17 cellular contexts compared by ENCODE assay signal in the genomic region with DNA sequence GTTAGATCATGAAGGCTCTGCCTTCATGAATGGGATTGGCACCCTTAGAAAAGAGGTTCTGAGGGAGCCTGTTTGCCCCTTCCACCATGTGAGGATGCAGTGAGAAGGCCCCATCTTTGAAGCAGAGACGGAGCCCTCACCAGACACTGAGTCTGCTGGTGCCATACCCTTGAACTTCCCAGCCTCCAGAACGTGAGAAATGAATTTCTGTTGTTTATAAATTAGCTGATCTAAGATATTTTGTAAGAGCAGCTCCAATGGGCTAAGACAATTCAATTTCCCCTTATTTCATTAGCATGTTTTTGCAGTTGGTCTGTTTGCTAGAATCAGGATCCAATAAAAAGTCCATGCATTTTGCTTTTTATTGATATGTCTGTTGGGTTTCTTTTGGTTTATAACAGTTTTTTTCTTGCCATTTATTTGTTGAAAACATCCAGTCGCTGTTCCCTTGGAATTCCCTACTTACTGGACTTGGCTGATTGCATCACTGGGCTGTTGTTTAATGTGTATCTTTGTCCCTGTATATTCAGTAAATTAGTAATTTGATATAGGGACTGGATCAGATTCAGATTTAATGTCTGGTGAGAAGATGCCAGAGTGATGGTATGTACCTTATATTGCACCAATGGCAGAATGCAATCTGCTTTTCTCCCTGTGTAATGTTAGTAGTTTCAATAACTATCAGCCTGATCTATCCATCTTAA. TPM values are rescaled to one million over a fixed set of nuclear protein-coding genes. Genes with fewer than 3 reads are reported as not detected.
A peak's percentile ranks its signal among the peaks of the same experiment; 100 is the strongest.
DNase-seq lines count a peak whose midpoint lies in the region; ATAC-seq and TF ChIP-seq lines count a peak whose summit lies in the region.
"Had no signal": no experiment of that assay in that cellular context is flagged by ENCODE, and none has a peak within 500 bp of the region (broad histone marks: within the 10 kb centered on the region; RNA-seq: fewer than 3 reads in every experiment).

No MANE protein-coding gene starts in this region.

- H3K27ac Mint-ChIP-seq in WTC11: no peak overlapping the region
- H3K27ac Mint-ChIP-seq: B cell; CD14-positive monocyte; CD4-positive, alpha-beta T cell; CD8-positive, alpha-beta memory T cell had no signal

- POLR2A ChIA-PET in SK-N-SH (lab: Yijun Ruan, JAX) (no interaction called here), HEK293 (lab: Yijun Ruan, JAX) (no interaction called here), WTC11 (lab: Charles Lee) (no interaction called here)

- peaks cover 36% of the 10 kb centered on the region for H3K4me1 Mint-ChIP-seq in WTC11
- H3K4me1 Mint-ChIP-seq: B cell; CD14-positive monocyte; CD8-positive, alpha-beta memory T cell had no signal

- TF ChIP-seq CTCF in SK-N-SH (IDR thresholded peaks at IDR 0.05) (no peak), HEK293 (tag by site-specific recombination; IDR thresholded peaks at IDR 0.05) (no peak), WTC11 (IDR thresholded peaks at IDR 0.05) (no peak)

- peaks cover 6% of the 10 kb centered on the region for H3K36me3 Mint-ChIP-seq in WTC11
- H3K36me3 Mint-ChIP-seq: CD14-positive monocyte; CD8-positive, alpha-beta memory T cell had no signal

- H3K79me2 ChIP-seq in SK-N-SH (ENCODE audit: insufficient read depth): no peaks in the 10 kb centered on the region

- H3K4me3 Mint-ChIP-seq in WTC11: no peak overlapping the region
- H3K4me3 Mint-ChIP-seq: B cell; CD14-positive monocyte; CD4-positive, alpha-beta T cell; CD8-positive, alpha-beta memory T cell had no signal

- no peaks in the 10 kb centered on the region for H3K27me3 ChIP-seq in SK-N-SH (ENCODE audit: insufficient read depth)
- H3K27me3 ChIP-seq: BLaER1 had no signal

- CTCF ChIA-PET in SK-N-SH (lab: Yijun Ruan, JAX) (interaction anchor here (1.3 to 4.5 kb wide), 5 partner anchors 10 to 75 kb away, joined by 3 to 22 read pairs (median 4); no protein-coding TSS in a partner anchor), HEK293 (lab: Yijun Ruan, JAX) (interaction anchor here (0.6 to 0.8 kb wide), 4 partner anchors 25 to 545 kb away, joined by 3 to 4 read pairs (median 3); no protein-coding TSS in a partner anchor), WTC11 (lab: Charles Lee) (interaction anchor here (0.7 kb wide), 1 partner anchor 72 kb away, joined by 4 read pairs; no protein-coding TSS in a partner anchor)

- no peak overlapping the region for H3K4me2 ChIP-seq in SK-N-SH
- H3K4me2 ChIP-seq: BLaER1 had no signal

- no peaks in the 10 kb centered on the region for H3K9me3 ChIP-seq in SK-N-SH
- H3K9me3 ChIP-seq in HEK293 (ENCODE audit: control insufficient read depth, insufficient read depth, low read depth, low read length): no peaks in the 10 kb centered on the region
- H3K9me3 ChIP-seq: HAP-1 had no signal

- no peaks in the 10 kb centered on the region for H3K36me3 ChIP-seq in SK-N-SH (replicated peaks in 1 of 2; ENCODE audit: control insufficient read depth in 1 of 2, insufficient read depth in 2 of 2, low read length in 1 of 2)
- no peaks in the 10 kb centered on the region for H3K36me3 ChIP-seq in HEK293 (ENCODE audit: control insufficient read depth in 2 of 2, insufficient read depth in 1 of 2, low read length in 2 of 2)
- H3K36me3 ChIP-seq: BLaER1, HAP-1 had no signal

- no peaks in the 10 kb centered on the region for H3F3A ChIP-seq in SK-N-SH (replicated peaks; ENCODE audit: insufficient read depth)

- H3K9ac ChIP-seq in SK-N-SH: no peak overlapping the region
- H3K9ac ChIP-seq: BLaER1 had no signal

- 64% methylated on average over 3 of the region's 3 CpGs for WGBS in SK-N-SH (ENCODE audit: low lambda C conversion rate)

- H3K9me3 Mint-ChIP-seq in WTC11: peaks cover 2% of the 10 kb centered on the region; the same call in 1 of the 2 replicates
- H3K9me3 Mint-ChIP-seq: CD4-positive, alpha-beta T cell; CD8-positive, alpha-beta memory T cell had no signal

- ATAC-seq in SK-N-SH treated with all-trans-retinoic acid at 6 μM for 48 hours (no peak), WTC11 (no peak)

- DNase-seq in SK-N-SH (peak; percentile 45), WTC11 (ENCODE audit: low spot score) (no peak), GDM1 (lab: John Stamatoyannopoulos, UW) (no peak), A172 (ENCODE audit: low spot score) (no peak)
- DNase-seq: CD4-positive, alpha-beta T cell; CD8-positive, alpha-beta memory T cell; DMS 273 treated with DMSO at 0.1 percent for 48 hours; DMS53; DMS79 treated with DMSO at 0.1 percent for 48 hours; GOT3 had no signal

- H3K27ac ChIP-seq in SK-N-SH (ENCODE audit: low read depth in 2 of 2, low read length in 1 of 2) (no peak overlapping the region), HEK293 (ENCODE audit: extremely low read depth, low read depth, low read length) (no peak overlapping the region)
- H3K27ac ChIP-seq: 22Rv1, BLaER1 had no signal

- no peaks in the 10 kb centered on the region for H3K9me2 ChIP-seq in SK-N-SH

- no peaks in the 10 kb centered on the region for H4K20me1 ChIP-seq in SK-N-SH (ENCODE audit: insufficient read depth)
- H4K20me1 ChIP-seq: BLaER1 had no signal

- peaks cover 0 to 13% of the 10 kb centered on the region in 2 experiments; a peak in 2 of 4 replicates for H3K4me1 ChIP-seq in SK-N-SH (ENCODE audit: control insufficient read depth in 1 of 2, insufficient read depth in 2 of 2, low read depth in 1 of 2, low read length in 1 of 2)
- no peaks in the 10 kb centered on the region; the same call in 1 of the 2 replicates for H3K4me1 ChIP-seq in HEK293 (ENCODE audit: control insufficient read depth, insufficient read depth, low read length)
- H3K4me1 ChIP-seq: BLaER1, HAP-1 had no signal

- TF ChIP-seq RAD21 in SK-N-SH (IDR thresholded peaks at IDR 0.05; ENCODE audit: low read length): no peak

- no peak for TF ChIP-seq EP300 in SK-N-SH (IDR thresholded peaks at IDR 0.05; ENCODE audit: borderline replicate concordance in 1 of 2, low read depth in 1 of 2, low read length in 1 of 2)

- no peaks in the 10 kb centered on the region for H3K27me3 Mint-ChIP-seq in WTC11 (ENCODE audit: low read depth)

- H3K4me3 ChIP-seq in SK-N-SH (ENCODE audit: low read depth in 2 of 2, low read length in 1 of 2) (no peak overlapping the region), HEK293 (ENCODE audit: low read depth, low read length) (no peak overlapping the region)
- H3K4me3 ChIP-seq: BLaER1, HAP-1 had no signal

- no peak overlapping the region for H2AFZ ChIP-seq in SK-N-SH (ENCODE audit: low read depth)

TF ChIP-seq in SK-N-SH, 30 proteins besides CTCF, POLR2A, EP300 and RAD21:
- TF ChIP-seq RCOR1 (IDR thresholded peaks at IDR 0.05; ENCODE audit: low read length): peak; percentile 62; the same call in 1 of the 2 replicates
- no peak for TF ChIP-seq NFIC (IDR thresholded peaks at IDR 0.05; ENCODE audit: borderline replicate concordance)
- TF ChIP-seq SIN3A (IDR thresholded peaks at IDR 0.05; ENCODE audit: borderline replicate concordance, low read depth, low read length): no peak
- no peak for TF ChIP-seq YY1 (IDR thresholded peaks at IDR 0.05; ENCODE audit: low read depth)

TF ChIP-seq in SK-N-SH treated with all-trans-retinoic acid at 6 μM for 48 hours, 23 proteins besides CTCF, POLR2A, EP300 and RAD21 (continues in another document):
- TF ChIP-seq CREB5 (CRISPR knock-in tag; IDR thresholded peaks at IDR 0.05; ENCODE audit: low read depth): no peak

TF ChIP-seq in HEK293, 187 proteins besides CTCF, POLR2A, EP300 and RAD21:
- TF ChIP-seq ZBTB17 (tag by site-specific recombination; IDR thresholded peaks at IDR 0.05): peak; percentile 38
- TF ChIP-seq ZNF473 (tag by site-specific recombination; IDR thresholded peaks at IDR 0.05): no peak

TF ChIP-seq in WTC11, 78 proteins besides CTCF, POLR2A, EP300 and RAD21:
- TF ChIP-seq ZNF219 (CRISPR knock-in tag; IDR thresholded peaks at IDR 0.05; ENCODE audit: borderline replicate concordance) (no peak), ZNF121 (CRISPR knock-in tag; IDR thresholded peaks at IDR 0.05) (no peak), GABPB1 (CRISPR knock-in tag; IDR thresholded peaks at IDR 0.05) (0 out of 2 replicates have a peak, but pooled peaks have one; percentile 34), ZBTB21 (CRISPR knock-in tag; IDR thresholded peaks at IDR 0.05; ENCODE audit: borderline replicate concordance) (no peak), IRF1 (CRISPR knock-in tag; IDR thresholded peaks at IDR 0.05) (no peak), ETV6 (CRISPR knock-in tag; IDR thresholded peaks at IDR 0.05) (no peak)
- TF ChIP-seq, protein P1, sequence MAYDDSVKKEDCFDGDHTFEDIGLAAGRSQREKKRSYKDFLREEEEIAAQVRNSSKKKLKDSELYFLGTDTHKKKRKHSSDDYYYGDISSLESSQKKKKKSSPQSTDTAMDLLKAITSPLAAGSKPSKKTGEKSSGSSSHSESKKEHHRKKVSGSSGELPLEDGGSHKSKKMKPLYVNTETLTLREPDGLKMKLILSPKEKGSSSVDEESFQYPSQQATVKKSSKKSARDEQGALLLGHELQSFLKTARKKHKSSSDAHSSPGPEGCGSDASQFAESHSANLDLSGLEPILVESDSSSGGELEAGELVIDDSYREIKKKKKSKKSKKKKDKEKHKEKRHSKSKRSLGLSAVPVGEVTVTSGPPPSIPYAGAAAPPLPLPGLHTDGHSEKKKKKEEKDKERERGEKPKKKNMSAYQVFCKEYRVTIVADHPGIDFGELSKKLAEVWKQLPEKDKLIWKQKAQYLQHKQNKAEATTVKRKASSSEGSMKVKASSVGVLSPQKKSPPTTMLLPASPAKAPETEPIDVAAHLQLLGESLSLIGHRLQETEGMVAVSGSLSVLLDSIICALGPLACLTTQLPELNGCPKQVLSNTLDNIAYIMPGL (CRISPR knock-in tag; IDR thresholded peaks at IDR 0.05): no peak

RNA-seq across cellular contexts. Expression of gene GREB1, which starts 24.0 kb away (rescaled TPM):
- 2.7 and 2.9 TPM in 2 replicates for polyA plus RNA-seq in SK-N-SH (2012; rRNA removed)
- polyA plus RNA-seq in SK-N-SH (2012; cell fraction: cytosol; rRNA removed): 2.2 and 3.6 TPM in 2 replicates
- 5.0 and 7.1 TPM in 2 replicates for polyA plus RNA-seq in SK-N-SH (2012; cell fraction: nucleus; rRNA removed)
- 31.9 to 35.7 TPM (median 34.4 TPM) in 3 replicates for total RNA-seq in WTC11 (2021)
- 2.8 and 3.4 TPM in 2 replicates for total RNA-seq in A172 (2014; rRNA removed; shearing (Covaris generic))
- polyA plus RNA-seq: CD14-positive monocyte had no signal

RNA-seq across cellular contexts. Expression of gene E2F6, which starts 43.8 kb away (rescaled TPM):
- 15.3 and 19.7 TPM in 2 replicates for polyA plus RNA-seq in SK-N-SH (2012; rRNA removed)
- 18.9 and 19.2 TPM in 2 replicates for polyA plus RNA-seq in SK-N-SH (2012; cell fraction: cytosol; rRNA removed)
- 28.1 and 36.0 TPM in 2 replicates for polyA plus RNA-seq in SK-N-SH (2012; cell fraction: nucleus; rRNA removed)
- total RNA-seq in WTC11 (2021): 14.2 to 16.0 TPM (median 14.4 TPM) in 3 replicates
- 31.2 and 38.8 TPM in 2 replicates for total RNA-seq in A172 (2014; rRNA removed; shearing (Covaris generic))
